In genomic region chr2:178457390-178457886, GRCh38 we compare ENCODE assay signal across 1 cellular context.
TF ChIP-seq lines count a peak whose summit lies in the region.

No MANE protein-coding gene starts in this region.

TF ChIP-seq in HepG2, 621 proteins besides CTCF, POLR2A, EP300 and RAD21:
- no peak for TF ChIP-seq ZNF382 (CRISPR knock-in tag; IDR thresholded peaks at IDR 0.05; ENCODE audit: borderline replicate concordance)
- TF ChIP-seq ZFP90 (CRISPR knock-in tag; IDR thresholded peaks at IDR 0.05; ENCODE audit: borderline replicate concordance): peak; percentile 73; the same call in 1 of the 2 replicates
TF ChIP-seq in HepG2: peak in this region for 1.
